In genomic region chr10:69731698-69732097, GRCh38 we compare ENCODE assay signal across 14 cellular contexts.
"Had no signal": no experiment of that assay in that cellular context is flagged by ENCODE, and none has a peak within 500 bp of the region (broad histone marks: within the 10 kb centered on the region; RNA-seq: fewer than 3 reads in every experiment).

No MANE protein-coding gene starts in this region.

- DNase-seq: activated CD4-positive, alpha-beta T cell treated with anti-CD3 and anti-CD28 coated beads, Interleukin-2, amount 50 U/mL, for 48 hours; activated T-cell treated with anti-CD3 and anti-CD28 coated beads, Interleukin-2, amount 50 U/mL, for 24 hours; erythroblast; occipital lobe; stimulated activated CD4-positive, alpha-beta T cell treated with anti-CD3 and anti-CD28 coated beads, Interleukin-2, amount 100 ng/mL, for 48 hours; stimulated activated naive B cell treated with anti-CD40 and anti-IgM and Interleukin-4, amounts not matched to agents 10 μg/mL and 1 μg/mL and 100 μg/mL, for 72 hours; T-helper 17 cell had no signal

- ATAC-seq: gastroesophageal sphincter; left lobe of liver; natural killer cell treated with Interleukin-12 subunit alpha and Interleukin-12 subunit beta and Interleukin-15 and Interleukin-18, amount 100 ng/mL, for 72 hours; stimulated activated naive B cell treated with anti-CD40 and anti-IgM and Interleukin-4, amounts not matched to agents 10 μg/mL and 1 μg/mL and 100 μg/mL, for 72 hours; T-helper 17 cell had no signal

- H3K27ac ChIP-seq: gastroesophageal sphincter, tibial nerve, vagina, WERI-Rb-1 had no signal

- H3K9me3 ChIP-seq: gastroesophageal sphincter, tibial nerve, vagina had no signal

- H3K27me3 ChIP-seq: gastroesophageal sphincter, tibial nerve, vagina had no signal

- H3K4me3 ChIP-seq: dorsolateral prefrontal cortex, gastroesophageal sphincter, tibial nerve, vagina had no signal

- H3K36me3 ChIP-seq: gastroesophageal sphincter, tibial nerve, vagina, WERI-Rb-1 had no signal
